Comparison of ENCODE assay signal across 24 cellular contexts in the genomic region with DNA sequence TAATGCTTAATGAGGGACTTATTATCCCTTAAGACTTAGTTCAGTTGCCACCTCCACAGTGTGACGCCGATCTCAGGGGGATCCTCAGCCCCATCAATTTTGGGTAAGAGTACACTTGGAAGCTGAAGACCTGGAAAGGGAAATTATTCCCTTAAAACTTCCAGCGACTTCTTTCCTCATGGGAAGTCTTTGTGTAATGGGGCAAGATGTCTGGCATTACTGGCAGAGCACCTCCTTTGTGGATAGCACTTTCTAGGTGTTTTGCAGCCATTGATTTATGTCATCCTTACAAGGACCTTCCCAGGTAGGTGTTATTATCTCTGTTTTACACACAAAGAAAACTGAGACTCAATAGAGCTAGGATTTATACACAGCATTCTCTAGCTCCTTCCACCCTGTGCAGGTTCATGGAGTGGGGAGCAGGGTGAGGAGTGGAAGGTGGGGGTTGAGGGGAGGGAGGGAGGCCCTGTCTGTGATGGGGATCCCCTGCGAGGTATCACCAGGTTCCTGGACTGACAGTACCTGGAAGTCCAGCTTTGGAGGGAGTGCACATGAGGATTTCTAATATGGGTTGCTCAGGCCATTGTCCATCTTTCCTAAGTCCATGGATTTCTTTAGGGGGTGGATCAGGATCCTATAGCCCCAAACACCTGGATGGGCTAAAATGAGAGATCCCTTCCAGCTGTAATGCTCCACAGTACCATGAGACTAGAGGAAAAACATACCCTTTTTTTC.
"Had no signal": no experiment of that assay in that cellular context is flagged by ENCODE, and none has a peak within 500 bp of the region (broad histone marks: within the 10 kb centered on the region; RNA-seq: fewer than 3 reads in every experiment).

No MANE protein-coding gene starts in this region.

- H3K9me3 Mint-ChIP-seq: immature natural killer cell, type B pancreatic cell had no signal

- DNase-seq: immature natural killer cell; kidney; left colon; left lung; lower lobe of right lung; mammary epithelial cell; mesenchymal stem cell; naive thymus-derived CD8-positive, alpha-beta T cell; pancreas; posterior cingulate gyrus; right cardiac atrium; stimulated activated CD4-positive, alpha-beta T cell treated with anti-CD3 and anti-CD28 coated beads, Interleukin-12 subunit alpha, Interleukin-12 subunit beta, amount 100 ng/mL, for 4 hours; stimulated activated CD4-positive, alpha-beta T cell treated with anti-CD3 and anti-CD28 coated beads, Interleukin-15, amount 100 ng/mL, for 24 hours; stimulated activated CD4-positive, alpha-beta T cell treated with anti-CD3 and anti-CD28 coated beads, Interleukin-2, amount 100 ng/mL, for 24 hours; stimulated activated CD4-positive, alpha-beta T cell treated with anti-CD3 and anti-CD28 coated beads, Interleukin-4, amount 100 ng/mL, for 1 hour; stimulated activated naive B cell treated with anti-CD40 and anti-IgM and Interleukin-4, amounts not matched to agents 10 μg/mL and 1 μg/mL and 100 μg/mL, for 72 hours; stimulated activated naive CD8-positive, alpha-beta T cell treated with anti-CD3 and anti-CD28 coated beads, Interleukin-15, Interleukin-2, amounts not matched to agents 100 U/mL and 50 U/mL, for 24 hours; stomach; tibial artery; uterus had no signal

- H3K4me3 Mint-ChIP-seq: immature natural killer cell; naive thymus-derived CD8-positive, alpha-beta T cell; stimulated activated naive B cell treated with anti-CD40 and anti-IgM and Interleukin-4, amounts not matched to agents 10 μg/mL and 1 μg/mL and 100 μg/mL, for 72 hours; type B pancreatic cell had no signal

- H3K36me3 Mint-ChIP-seq: immature natural killer cell; naive thymus-derived CD8-positive, alpha-beta T cell; stimulated activated naive B cell treated with anti-CD40 and anti-IgM and Interleukin-4, amounts not matched to agents 10 μg/mL and 1 μg/mL and 100 μg/mL, for 72 hours; type B pancreatic cell had no signal

- H3K27me3 Mint-ChIP-seq: type B pancreatic cell had no signal

- H3K27ac Mint-ChIP-seq: immature natural killer cell; naive thymus-derived CD8-positive, alpha-beta T cell; stimulated activated naive B cell treated with anti-CD40 and anti-IgM and Interleukin-4, amounts not matched to agents 10 μg/mL and 1 μg/mL and 100 μg/mL, for 72 hours; type B pancreatic cell had no signal

- H3K4me3 ChIP-seq: left lung, lower lobe of right lung, pancreas, prostate gland, skin epidermis, stomach, thoracic aorta, tibial artery, uterus had no signal

- H3K27me3 ChIP-seq: pancreas had no signal

- H3K9me3 ChIP-seq: left lung, lower lobe of right lung, pancreas, prostate gland, stomach, thoracic aorta, tibial artery, uterus had no signal

- H3K4me1 Mint-ChIP-seq: immature natural killer cell; stimulated activated naive B cell treated with anti-CD40 and anti-IgM and Interleukin-4, amounts not matched to agents 10 μg/mL and 1 μg/mL and 100 μg/mL, for 72 hours had no signal

- H3K4me1 ChIP-seq: left lung, lower lobe of right lung, pancreas, prostate gland, tibial artery, uterus had no signal

- H3K27ac ChIP-seq: left lung, lower lobe of right lung, pancreas, prostate gland, skin epidermis, stomach, thoracic aorta, tibial artery, uterus had no signal

- H3K36me3 ChIP-seq: left lung, lower lobe of right lung, pancreas, prostate gland, stomach, thoracic aorta, tibial artery, uterus had no signal
